In the genomic region with DNA sequence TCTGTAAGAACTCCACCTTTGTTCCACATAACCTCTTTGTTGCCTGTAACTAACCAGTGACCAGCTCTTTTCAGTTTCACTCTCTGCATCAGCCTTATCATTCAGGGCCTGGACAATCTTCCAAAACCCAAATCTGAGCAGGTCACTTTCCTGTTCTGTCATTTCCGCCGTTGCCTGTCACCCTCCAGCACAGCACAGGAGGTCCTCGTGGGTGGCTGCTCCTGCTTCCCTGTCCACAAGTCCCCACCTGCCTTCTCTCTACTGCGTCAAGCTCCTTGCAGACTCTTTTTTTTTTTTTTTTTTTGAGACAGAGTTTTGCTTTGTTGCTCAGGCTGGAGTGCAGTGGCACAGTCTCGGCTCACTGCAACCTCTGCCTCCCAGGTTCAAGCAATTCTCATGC, we compare ENCODE assay signal across 1 cellular context.
TF ChIP-seq lines count a peak whose summit lies in the region.

No MANE protein-coding gene starts in this region.

TF ChIP-seq in HepG2, 621 proteins besides CTCF, POLR2A, EP300 and RAD21 (continued from another document):
- TF ChIP-seq HES4 (CRISPR knock-in tag; IDR thresholded peaks at IDR 0.05; ENCODE audit: borderline replicate concordance): no peak
- no peak for TF ChIP-seq NR2C2 (CRISPR knock-in tag; IDR thresholded peaks at IDR 0.05; ENCODE audit: borderline replicate concordance)
- TF ChIP-seq KMT2A (CRISPR knock-in tag; IDR thresholded peaks at IDR 0.05): no peak
